In the genomic region with DNA sequence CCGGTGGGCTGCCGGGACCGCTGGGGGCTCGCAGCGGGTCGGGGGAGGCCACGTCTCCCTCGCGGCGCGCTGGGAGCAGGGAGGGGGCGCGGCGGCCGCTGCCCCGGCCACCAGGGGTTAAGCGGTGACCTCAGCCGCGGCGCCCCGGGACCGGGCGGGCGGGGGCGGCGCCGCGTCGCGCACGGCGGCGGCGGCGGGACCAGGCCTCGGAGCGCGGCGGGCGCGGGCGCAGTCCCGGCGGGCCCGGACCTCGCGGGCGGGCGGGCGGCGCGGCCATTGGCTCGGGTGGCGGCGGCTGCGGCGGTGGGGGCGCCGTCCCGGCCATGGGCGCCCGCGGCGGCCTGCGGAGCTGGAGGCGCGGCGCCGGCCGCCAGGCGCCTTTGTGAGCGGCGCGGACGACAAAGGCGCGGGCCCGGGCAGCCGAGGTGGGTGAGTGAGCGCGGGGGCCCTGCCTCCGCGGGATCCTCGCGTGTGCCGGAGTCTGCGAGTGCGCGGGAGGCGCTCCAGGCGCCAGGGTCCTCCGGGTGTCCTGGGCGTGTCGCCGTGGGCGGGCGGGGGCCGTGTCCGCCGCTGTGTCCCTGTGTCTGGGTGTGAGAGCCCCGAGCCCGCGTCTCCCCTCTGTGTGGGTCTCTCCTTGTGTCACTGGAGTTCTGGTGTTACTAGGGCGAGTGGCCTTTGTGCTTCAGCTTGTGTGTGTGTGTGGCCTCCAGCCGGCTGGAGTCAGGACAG, we compare ENCODE assay signal across 8 cellular contexts. TPM values are rescaled to one million over a fixed set of nuclear protein-coding genes. Genes with fewer than 3 reads are reported as not detected.
DNase-seq lines count a peak whose midpoint lies in the region; ATAC-seq, FAIRE-seq and TF ChIP-seq lines count a peak whose summit lies in the region.

A gene with protein sequence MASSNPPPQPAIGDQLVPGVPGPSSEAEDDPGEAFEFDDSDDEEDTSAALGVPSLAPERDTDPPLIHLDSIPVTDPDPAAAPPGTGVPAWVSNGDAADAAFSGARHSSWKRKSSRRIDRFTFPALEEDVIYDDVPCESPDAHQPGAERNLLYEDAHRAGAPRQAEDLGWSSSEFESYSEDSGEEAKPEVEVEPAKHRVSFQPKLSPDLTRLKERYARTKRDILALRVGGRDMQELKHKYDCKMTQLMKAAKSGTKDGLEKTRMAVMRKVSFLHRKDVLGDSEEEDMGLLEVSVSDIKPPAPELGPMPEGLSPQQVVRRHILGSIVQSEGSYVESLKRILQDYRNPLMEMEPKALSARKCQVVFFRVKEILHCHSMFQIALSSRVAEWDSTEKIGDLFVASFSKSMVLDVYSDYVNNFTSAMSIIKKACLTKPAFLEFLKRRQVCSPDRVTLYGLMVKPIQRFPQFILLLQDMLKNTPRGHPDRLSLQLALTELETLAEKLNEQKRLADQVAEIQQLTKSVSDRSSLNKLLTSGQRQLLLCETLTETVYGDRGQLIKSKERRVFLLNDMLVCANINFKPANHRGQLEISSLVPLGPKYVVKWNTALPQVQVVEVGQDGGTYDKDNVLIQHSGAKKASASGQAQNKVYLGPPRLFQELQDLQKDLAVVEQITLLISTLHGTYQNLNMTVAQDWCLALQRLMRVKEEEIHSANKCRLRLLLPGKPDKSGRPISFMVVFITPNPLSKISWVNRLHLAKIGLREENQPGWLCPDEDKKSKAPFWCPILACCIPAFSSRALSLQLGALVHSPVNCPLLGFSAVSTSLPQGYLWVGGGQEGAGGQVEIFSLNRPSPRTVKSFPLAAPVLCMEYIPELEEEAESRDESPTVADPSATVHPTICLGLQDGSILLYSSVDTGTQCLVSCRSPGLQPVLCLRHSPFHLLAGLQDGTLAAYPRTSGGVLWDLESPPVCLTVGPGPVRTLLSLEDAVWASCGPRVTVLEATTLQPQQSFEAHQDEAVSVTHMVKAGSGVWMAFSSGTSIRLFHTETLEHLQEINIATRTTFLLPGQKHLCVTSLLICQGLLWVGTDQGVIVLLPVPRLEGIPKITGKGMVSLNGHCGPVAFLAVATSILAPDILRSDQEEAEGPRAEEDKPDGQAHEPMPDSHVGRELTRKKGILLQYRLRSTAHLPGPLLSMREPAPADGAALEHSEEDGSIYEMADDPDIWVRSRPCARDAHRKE (N-terminal part only) (plus strand): TSS at position 173 of the 729 bp plus-strand sequence. CDS start 40,898 bp downstream, outside the sequence.

- no peaks in the 10 kb centered on the region for H4K20me1 ChIP-seq in keratinocyte (ENCODE audit: control insufficient read depth, extremely low read depth, insufficient read depth, low read length)

- H3K27me3 ChIP-seq in H7 (ENCODE audit: control insufficient read depth, insufficient read depth, low read length), result no peaks in the 10 kb centered on the region; the same call in 1 of the 2 replicates
- peaks cover 6% of the 10 kb centered on the region for H3K27me3 ChIP-seq in keratinocyte (ENCODE audit: control insufficient read depth, extremely low read depth, insufficient read depth, low read length)

- H3K9me3 ChIP-seq in keratinocyte (ENCODE audit: control insufficient read depth, low read depth, low read length), result no peaks in the 10 kb centered on the region

- DNase-seq in 8988T, result peak; percentile 52
- DNase-seq in H7, result peak; percentile 88
- no peak for DNase-seq in MCF 10A (ENCODE audit: unreplicated experiment)
- no peak for DNase-seq in keratinocyte (ENCODE audit: low read depth, low spot score)
- DNase-seq in stimulated activated effector memory CD8-positive, alpha-beta T cell treated with anti-CD3 and anti-CD28 coated beads, Interleukin-12 subunit alpha, Interleukin-12 subunit beta, amount 100 ng/mL, for 72 hours (ENCODE audit: low spot score in 2 of 2), result no peak
- no peak for DNase-seq in SHP77 treated with DMSO at 0.1 percent for 48 hours (lab: John Stamatoyannopoulos, UW)
- no peak for DNase-seq in middle frontal gyrus (ENCODE audit: extremely low spot score, low spot score)
- no peak for DNase-seq in effector CD4-positive, alpha-beta T cell

- BruUV-seq in MCF 10A (replicated peaks; lab: Mats Ljungman, UMichigan), result no TSS peak

- intact Hi-C loops in MCF 10A (cut with micrococcal nuclease), result no loop called here

- dilution Hi-C loops in keratinocyte (cut with MboI; ENCODE audit: extremely low pct_ligation_motif_present, low sequenced_read_pairs), result no loop called here

- H3K27ac ChIP-seq in keratinocyte (ENCODE audit: control insufficient read depth, insufficient read depth, low read length), result no peak within 1 kb of the TSS

- peak within 1 kb of the TSS; percentile 74 for H2AFZ ChIP-seq in keratinocyte (ENCODE audit: control insufficient read depth, low read length)

- no peaks in the 10 kb centered on the region for H3K36me3 Mint-ChIP-seq in MCF 10A (ENCODE audit: insufficient read depth, unreplicated experiment)
- peaks cover 5% of the 10 kb centered on the region for H3K36me3 Mint-ChIP-seq in stimulated activated effector memory CD8-positive, alpha-beta T cell treated with anti-CD3 and anti-CD28 coated beads, Interleukin-12 subunit alpha, Interleukin-12 subunit beta, amount 100 ng/mL, for 72 hours

- no peaks in the 10 kb centered on the region for H3K27me3 Mint-ChIP-seq in MCF 10A (ENCODE audit: insufficient read depth, unreplicated experiment)

- H3K36me3 ChIP-seq in H7 (replicated peaks; ENCODE audit: control insufficient read depth, insufficient read depth, low read length), result no peaks in the 10 kb centered on the region; the same call in 1 of the 2 replicates
- no peaks in the 10 kb centered on the region for H3K36me3 ChIP-seq in keratinocyte (ENCODE audit: control insufficient read depth in 2 of 2, extremely low read depth in 1 of 2, insufficient read depth in 2 of 2, low read length in 2 of 2)

- CTCF ChIA-PET in MCF 10A (lab: Yijun Ruan, JAX), result interaction anchor here (0.6 to 1.2 kb wide), 2 partner anchors 66 to 71 kb away, joined by 3 to 5 read pairs; no protein-coding TSS in a partner anchor

- peak within 1 kb of the TSS; percentile 86 for H3K4me3 Mint-ChIP-seq in MCF 10A (ENCODE audit: unreplicated experiment)
- peak within 1 kb of the TSS; percentile 55 for H3K4me3 Mint-ChIP-seq in stimulated activated effector memory CD8-positive, alpha-beta T cell treated with anti-CD3 and anti-CD28 coated beads, Interleukin-12 subunit alpha, Interleukin-12 subunit beta, amount 100 ng/mL, for 72 hours

- peak within 1 kb of the TSS; percentile 29 for H3K9ac ChIP-seq in keratinocyte (ENCODE audit: control insufficient read depth, extremely low read depth, insufficient read depth, low read length)

- peak within 1 kb of the TSS; percentile 82 for H3K4me2 ChIP-seq in keratinocyte (ENCODE audit: control insufficient read depth, extremely low read depth, insufficient read depth, low read depth, low read length)

- H3K4me1 Mint-ChIP-seq in MCF 10A (ENCODE audit: insufficient read depth, unreplicated experiment), result peaks cover 5% of the 10 kb centered on the region
- H3K4me1 Mint-ChIP-seq in stimulated activated effector memory CD8-positive, alpha-beta T cell treated with anti-CD3 and anti-CD28 coated beads, Interleukin-12 subunit alpha, Interleukin-12 subunit beta, amount 100 ng/mL, for 72 hours, result peaks cover 9% of the 10 kb centered on the region

- no peaks in the 10 kb centered on the region for H3K79me2 ChIP-seq in keratinocyte (ENCODE audit: control insufficient read depth, insufficient read depth, low read length)

- peak within 1 kb of the TSS; percentile 94 for H3K27ac Mint-ChIP-seq in MCF 10A (ENCODE audit: low read depth, unreplicated experiment)
- no peak within 1 kb of the TSS for H3K27ac Mint-ChIP-seq in stimulated activated effector memory CD8-positive, alpha-beta T cell treated with anti-CD3 and anti-CD28 coated beads, Interleukin-12 subunit alpha, Interleukin-12 subunit beta, amount 100 ng/mL, for 72 hours

- H3K9me1 ChIP-seq in keratinocyte (ENCODE audit: control insufficient read depth, extremely low read depth, insufficient read depth, low read length), result no peaks in the 10 kb centered on the region

- H3K9me3 Mint-ChIP-seq in MCF 10A (ENCODE audit: unreplicated experiment), result no peaks in the 10 kb centered on the region
- no peaks in the 10 kb centered on the region for H3K9me3 Mint-ChIP-seq in stimulated activated effector memory CD8-positive, alpha-beta T cell treated with anti-CD3 and anti-CD28 coated beads, Interleukin-12 subunit alpha, Interleukin-12 subunit beta, amount 100 ng/mL, for 72 hours

- ATAC-seq in stimulated activated effector memory CD8-positive, alpha-beta T cell treated with anti-CD3 and anti-CD28 coated beads, Interleukin-12 subunit alpha, Interleukin-12 subunit beta, amount 100 ng/mL, for 72 hours, result peak; percentile 27

- TF ChIP-seq CTCF in MCF 10A (IDR thresholded peaks at IDR 0.05; ENCODE audit: unreplicated experiment) (no peak), keratinocyte (optimal IDR thresholded peaks at IDR 0.05 in 1 of 3, IDR thresholded peaks at IDR 0.05 in 1 of 3, conservative IDR thresholded peaks at IDR 0.05 in 1 of 3; ENCODE audit: extremely low read depth in 1 of 3, insufficient read depth in 2 of 3, low read length in 3 of 3) (no peak)

- peaks cover 4% of the 10 kb centered on the region for H3K4me1 ChIP-seq in keratinocyte (ENCODE audit: control insufficient read depth, extremely low read depth, insufficient read depth, low read length)

- peak within 1 kb of the TSS; percentile 96 for H3K4me3 ChIP-seq in H7 (ENCODE audit: insufficient read depth, low read depth, low read length)
- peak within 1 kb of the TSS; percentile 62 to 80 (median 69) for H3K4me3 ChIP-seq in keratinocyte (ENCODE audit: control insufficient read depth in 2 of 3, extremely low read depth in 1 of 3, insufficient read depth in 2 of 3, low read depth in 1 of 3, low read length in 3 of 3)

- POLR2A ChIA-PET in MCF 10A (lab: Yijun Ruan, JAX), result interaction anchor here (0.6 kb wide), 1 partner anchor 80 kb away, joined by 4 read pairs; no protein-coding TSS in a partner anchor

- FAIRE-seq in keratinocyte (lab: Jason Lieb, UNC), result no peak

RNA-seq across cellular contexts. Expression of the gene that starts here (rescaled TPM):
- total RNA-seq in H7 (2014; rRNA removed; shearing (Covaris generic)), result 54.8 and 76.9 TPM in 2 replicates
- 5.0 and 12.2 TPM in 2 replicates for total RNA-seq in MCF 10A (2022)
- 2.4 to 5.1 TPM (median 2.8 TPM) in 3 replicates for polyA plus RNA-seq in keratinocyte
- 7.3 TPM for polyA plus RNA-seq in keratinocyte (2011; ENCODE audit: low read depth)
- polyA plus RNA-seq in keratinocyte (2011; cell fraction: cytosol; rRNA removed), result 2.2 and 4.3 TPM in 2 replicates
- 6.9 and 9.2 TPM in 2 replicates for polyA plus RNA-seq in keratinocyte (2011; cell fraction: nucleus; rRNA removed)
- polyA plus RNA-seq in keratinocyte (2012; ENCODE audit: low replicate concordance), result 3.7 and 23.1 TPM in 2 replicates
- polyA minus RNA-seq in keratinocyte, result 6.2 to 11.5 TPM (median 9.0 TPM) in 3 replicates
- polyA minus RNA-seq in keratinocyte (2011; cell fraction: cytosol; rRNA and poly(A)+ RNA removed), result 8.6 TPM
- 13.2 and 16.2 TPM in 2 replicates for polyA minus RNA-seq in keratinocyte (2011; cell fraction: nucleus; rRNA and poly(A)+ RNA removed)

Comparison
In these comparisons a context has a peak if more than half of its experiments do, and no peak if none do; other contexts are left out.
1. DNase-seq: peak in 8988T (single experiment) and H7 (single experiment); none in MCF 10A (single experiment), keratinocyte (single experiment), stimulated activated effector memory CD8-positive, alpha-beta T cell treated with anti-CD3 and anti-CD28 coated beads, Interleukin-12 subunit alpha, Interleukin-12 subunit beta, amount 100 ng/mL, for 72 hours (0 of 2), SHP77 treated with DMSO at 0.1 percent for 48 hours (single experiment), middle frontal gyrus (single experiment) and effector CD4-positive, alpha-beta T cell (single experiment).